In the genomic region with DNA sequence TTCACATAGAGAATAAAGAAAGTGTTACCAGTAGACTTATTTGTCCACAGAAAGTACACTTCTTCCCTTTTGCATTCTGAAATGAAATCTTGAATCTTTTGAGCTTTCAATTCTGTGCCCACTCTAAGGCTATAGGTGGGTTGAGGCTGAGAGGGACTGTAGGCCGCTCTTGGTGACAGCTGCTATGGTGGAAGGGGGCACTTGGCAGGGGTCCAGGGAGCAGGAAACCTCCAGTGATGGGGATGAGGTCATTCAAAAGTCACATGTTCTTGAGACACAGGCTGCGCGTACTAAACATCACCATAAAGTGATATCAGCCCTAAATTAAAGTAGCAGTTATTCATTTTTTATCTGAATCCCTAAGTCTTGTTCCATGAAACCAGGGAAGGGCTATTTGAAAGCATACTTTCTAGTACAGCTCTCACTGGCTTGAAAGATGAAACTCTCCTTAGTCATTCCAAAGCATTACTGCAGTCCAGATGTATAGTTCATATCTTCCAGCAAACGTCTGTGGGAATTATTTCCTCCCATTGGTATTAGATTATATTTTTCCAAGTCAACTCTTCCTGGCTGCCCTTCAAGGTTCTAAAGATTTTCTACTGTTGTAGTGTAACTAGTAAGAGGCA, we compare ENCODE assay signal across 19 cellular contexts.
DNase-seq lines count a peak whose midpoint lies in the region; ATAC-seq and TF ChIP-seq lines count a peak whose summit lies in the region.
"Had no signal": no experiment of that assay in that cellular context is flagged by ENCODE, and none has a peak within 500 bp of the region (broad histone marks: within the 10 kb centered on the region; RNA-seq: fewer than 3 reads in every experiment).

No MANE protein-coding gene starts in this region.

- TF ChIP-seq CTCF in AG04450 (IDR thresholded peaks at IDR 0.05; ENCODE audit: low read depth, low read length): no peak
- TF ChIP-seq CTCF in fibroblast of villous mesenchyme (IDR thresholded peaks at IDR 0.05; ENCODE audit: insufficient read depth, low read depth, low read length): no peak
- TF ChIP-seq CTCF in GM20000 (IDR thresholded peaks at IDR 0.05; ENCODE audit: extremely low read depth, missing control alignments): no peak

- POLR2A ChIA-PET in AG04450 (lab: Yijun Ruan, JAX): no interaction called here

- H3K4me3 ChIP-seq in AG04450 (ENCODE audit: low read depth, low read length) (no peak overlapping the region), fibroblast of villous mesenchyme (ENCODE audit: low read depth, low read length) (no peak overlapping the region)
- H3K4me3 ChIP-seq: gastroesophageal sphincter, left lung, right atrium auricular region had no signal

- DNase-seq in AG04450 (ENCODE audit: low read depth, low spot score) (peak; percentile 74), GM04504 (ENCODE audit: low read depth) (peak; percentile 69), amniotic epithelial cell (ENCODE audit: low read depth) (peak; percentile 34), fibroblast of villous mesenchyme (ENCODE audit: low read depth) (peak; percentile 42), GM20000 (ENCODE audit: low spot score) (no peak)
- DNase-seq in stimulated activated naive CD8-positive, alpha-beta T cell treated with anti-CD3 and anti-CD28 coated beads, Interleukin-15, Interleukin-2, amounts not matched to agents 100 U/mL and 50 U/mL, for 24 hours: no peak
- DNase-seq: activated CD4-positive, alpha-beta T cell treated with anti-CD3 and anti-CD28 coated beads for 4 hours; activated effector memory CD4-positive, alpha-beta T cell treated with Interleukin-2 at 50 U/mL for 16 hours; amniotic stem cell; Kasumi-1; left lung; NCI-H1436; occipital lobe; stimulated activated naive CD8-positive, alpha-beta T cell treated with anti-CD3 and anti-CD28 coated beads, Interleukin-15, amount 100 ng/mL, for 72 hours had no signal

- ATAC-seq in stimulated activated naive CD8-positive, alpha-beta T cell treated with anti-CD3 and anti-CD28 coated beads, Interleukin-15, Interleukin-2, amounts not matched to agents 100 U/mL and 50 U/mL, for 24 hours: no peak
- no peak for ATAC-seq in HG02642 (IDR thresholded peaks at IDR 0.05; ENCODE audit: poor library complexity, unreplicated experiment)
- ATAC-seq in GM19351 (IDR thresholded peaks at IDR 0.05; ENCODE audit: unreplicated experiment): no peak
- ATAC-seq: gastroesophageal sphincter; left lung; stimulated activated naive CD8-positive, alpha-beta T cell treated with anti-CD3 and anti-CD28 coated beads, Interleukin-15, amount 100 ng/mL, for 72 hours had no signal

- no peaks in the 10 kb centered on the region for H3K9me3 ChIP-seq in AG04450 (ENCODE audit: control insufficient read depth, insufficient read depth, low read length)
- H3K9me3 ChIP-seq: gastroesophageal sphincter, left lung, right atrium auricular region had no signal

- H3K27me3 ChIP-seq in AG04450 (ENCODE audit: control insufficient read depth, insufficient read depth, low read length): no peaks in the 10 kb centered on the region
- H3K27me3 ChIP-seq: gastroesophageal sphincter, left lung, right atrium auricular region had no signal

- CTCF ChIA-PET in AG04450 (lab: Charles Lee): interaction anchor here (1.0 kb wide), 1 partner anchor 22 kb away, joined by 3 read pairs; no protein-coding TSS in a partner anchor

- peak overlapping the region; percentile 55 for H3K27ac ChIP-seq in AG04450 (ENCODE audit: low read depth, low read length)
- H3K27ac ChIP-seq: gastroesophageal sphincter, left lung, right atrium auricular region, RWPE1 had no signal

Comparison
In these comparisons a context has a peak if more than half of its experiments do, and no peak if none do; other contexts are left out.
1. DNase-seq: peak in AG04450 (single experiment), GM04504 (single experiment), amniotic epithelial cell (single experiment) and fibroblast of villous mesenchyme (single experiment); none in GM20000 (single experiment) and stimulated activated naive CD8-positive, alpha-beta T cell treated with anti-CD3 and anti-CD28 coated beads, Interleukin-15, Interleukin-2, amounts not matched to agents 100 U/mL and 50 U/mL, for 24 hours (single experiment).